Comparison of ENCODE assay signal across 8 cellular contexts in genomic region chr15:60592386-60593339, GRCh38.
DNase-seq lines count a peak whose midpoint lies in the region; ATAC-seq and TF ChIP-seq lines count a peak whose summit lies in the region.

No MANE protein-coding gene starts in this region.

- peak overlapping the region; percentile 97 for H2AFZ ChIP-seq in GM23338

- H3K4me2 ChIP-seq in GM23338 = peak overlapping the region; percentile 71

- peak overlapping the region; percentile 85; the same call in 1 of the 2 replicates for H3K27ac ChIP-seq in GM23338 (ENCODE audit: low read depth)
- peak overlapping the region; percentile 95 for H3K27ac ChIP-seq in left ventricle myocardium inferior (replicated peaks)
- H3K27ac ChIP-seq in prostate gland = peak overlapping the region; percentile 96

- intact Hi-C loops in left ventricle myocardium inferior (cut with micrococcal nuclease) = no loop called here
- intact Hi-C loops in prostate gland (cut with DNase I) = no loop called here

- WGBS in prostate gland = 3% methylated on average over 87 of the region's 91 CpGs

- TF ChIP-seq CTCF in GM23338 (conservative IDR thresholded peaks at IDR 0.05; ENCODE audit: low read depth in 2 of 2) (peak; percentile 18 to 26; a peak in 3 of 4 replicates), left ventricle myocardium inferior (IDR thresholded peaks at IDR 0.05; ENCODE audit: borderline replicate concordance) (peak; percentile 25), prostate gland (IDR thresholded peaks at IDR 0.05) (peak in 2 of 4 experiments; percentile 20 to 27)

- H3K4me1 ChIP-seq in GM23338 (ENCODE audit: insufficient read depth) = peaks cover 25% of the 10 kb centered on the region
- peaks cover 40% of the 10 kb centered on the region for H3K4me1 ChIP-seq in left ventricle myocardium inferior
- no peaks in the 10 kb centered on the region for H3K4me1 ChIP-seq in prostate gland (replicated peaks)

- peak; percentile 67 for ATAC-seq in GM23338
- peak; percentile 89 for ATAC-seq in activated naive CD8-positive, alpha-beta T cell treated with anti-CD3 and anti-CD28 coated beads, Interleukin-2, amount 50 U/mL, for 24 hours

- H3K4me3 ChIP-seq in GM23338 (peak overlapping the region; percentile 74), left ventricle myocardium inferior (peak overlapping the region; percentile 79), prostate gland (peak overlapping the region; percentile 82 to 94)

- H3K9me3 ChIP-seq in left ventricle myocardium inferior (replicated peaks) (no peaks in the 10 kb centered on the region), prostate gland (no peaks in the 10 kb centered on the region)

- peaks cover 18% of the 10 kb centered on the region for H3K27me3 Mint-ChIP-seq in GM23338 (ENCODE audit: insufficient read depth, low read depth, poor library complexity)
- H3K27me3 Mint-ChIP-seq in activated naive CD8-positive, alpha-beta T cell treated with anti-CD3 and anti-CD28 coated beads, Interleukin-2, amount 50 U/mL, for 24 hours = peaks cover 4% of the 10 kb centered on the region

- H3K79me2 ChIP-seq in GM23338 (replicated peaks; ENCODE audit: insufficient read depth) = peaks cover 23% of the 10 kb centered on the region

- H3K4me3 Mint-ChIP-seq in GM23338 = peak overlapping the region; percentile 86
- H3K4me3 Mint-ChIP-seq in activated naive CD8-positive, alpha-beta T cell treated with anti-CD3 and anti-CD28 coated beads, Interleukin-2, amount 50 U/mL, for 24 hours = peak overlapping the region; percentile 80

- peak; percentile 93 for DNase-seq in Daoy (ENCODE audit: low read depth)
- DNase-seq in GM23338 (ENCODE audit: low spot score) = peak; percentile 94
- DNase-seq in M059J (ENCODE audit: low read depth) = peak; percentile 54
- peak; percentile 67 for DNase-seq in SKM-1 treated with dmso at 0.1 percent for 144 hours (lab: John Stamatoyannopoulos, UW; ENCODE audit: unreplicated experiment)
- peak; percentile 82 for DNase-seq in activated naive CD8-positive, alpha-beta T cell treated with anti-CD3 and anti-CD28 coated beads, Interleukin-2, amount 50 U/mL, for 24 hours
- DNase-seq in left ventricle myocardium inferior = peak; percentile 89
- peak; percentile 90 for DNase-seq in prostate gland (ENCODE audit: low spot score)
- DNase-seq in ureter (ENCODE audit: low spot score) = peak; percentile 86

- H3K9me2 ChIP-seq in GM23338 (ENCODE audit: insufficient read depth) = no peaks in the 10 kb centered on the region

- H3K9me3 Mint-ChIP-seq in GM23338 = no peaks in the 10 kb centered on the region
- H3K9me3 Mint-ChIP-seq in activated naive CD8-positive, alpha-beta T cell treated with anti-CD3 and anti-CD28 coated beads, Interleukin-2, amount 50 U/mL, for 24 hours = no peaks in the 10 kb centered on the region

- peak; percentile 90 for TF ChIP-seq POLR2A in prostate gland (IDR thresholded peaks at IDR 0.05)

- H3K36me3 ChIP-seq in GM23338 (ENCODE audit: insufficient read depth) = no peaks in the 10 kb centered on the region
- H3K36me3 ChIP-seq in left ventricle myocardium inferior = no peaks in the 10 kb centered on the region
- no peaks in the 10 kb centered on the region for H3K36me3 ChIP-seq in prostate gland

- H3K36me3 Mint-ChIP-seq in GM23338 (ENCODE audit: low read depth) = no peaks in the 10 kb centered on the region
- H3K36me3 Mint-ChIP-seq in activated naive CD8-positive, alpha-beta T cell treated with anti-CD3 and anti-CD28 coated beads, Interleukin-2, amount 50 U/mL, for 24 hours (ENCODE audit: low read depth) = peaks cover 2% of the 10 kb centered on the region

- H3K27ac Mint-ChIP-seq in GM23338 = peak overlapping the region; percentile 44; the same call in 1 of the 2 replicates
- peak overlapping the region; percentile 64 for H3K27ac Mint-ChIP-seq in activated naive CD8-positive, alpha-beta T cell treated with anti-CD3 and anti-CD28 coated beads, Interleukin-2, amount 50 U/mL, for 24 hours

- no peaks in the 10 kb centered on the region; the same call in none of the 2 replicates for H4K20me1 ChIP-seq in GM23338 (replicated peaks; ENCODE audit: insufficient read depth)

- peaks cover 4% of the 10 kb centered on the region; the same call in 1 of the 2 replicates for H3F3A ChIP-seq in GM23338 (replicated peaks; ENCODE audit: low read depth)

- peaks cover 28% of the 10 kb centered on the region for H3K4me1 Mint-ChIP-seq in GM23338
- peaks cover 55% of the 10 kb centered on the region for H3K4me1 Mint-ChIP-seq in activated naive CD8-positive, alpha-beta T cell treated with anti-CD3 and anti-CD28 coated beads, Interleukin-2, amount 50 U/mL, for 24 hours

- H3K27me3 ChIP-seq in GM23338 (ENCODE audit: insufficient read depth) (peaks cover 45% of the 10 kb centered on the region), left ventricle myocardium inferior (ENCODE audit: low read depth) (no peaks in the 10 kb centered on the region), prostate gland (replicated peaks; ENCODE audit: insufficient read depth) (no peaks in the 10 kb centered on the region)

TF ChIP-seq in GM23338, 12 proteins besides CTCF, POLR2A, EP300 and RAD21:
- TF ChIP-seq ETS1 (IDR thresholded peaks at IDR 0.05) = no peak
- TF ChIP-seq CREB1 (CRISPR knock-in tag; IDR thresholded peaks at IDR 0.05; ENCODE audit: low read depth) = peak; percentile 76
TF ChIP-seq in GM23338: peak in this region for 1.

Comparison
In these comparisons a context has a peak if more than half of its experiments do, and no peak if none do; other contexts are left out.
1. Peak in every context shown above with its lines: DNase-seq, ATAC-seq, H3K4me3 ChIP-seq and H3K27ac ChIP-seq.